Comparison of ENCODE assay signal across 14 cellular contexts in genomic region chr3:158384019-158384418, GRCh38.
A peak's percentile ranks its signal among the peaks of the same experiment; 100 is the strongest.
DNase-seq lines count a peak whose midpoint lies in the region; ATAC-seq and TF ChIP-seq lines count a peak whose summit lies in the region.
"Had no signal": no experiment of that assay in that cellular context is flagged by ENCODE, and none has a peak within 500 bp of the region (broad histone marks: within the 10 kb centered on the region; RNA-seq: fewer than 3 reads in every experiment).

No MANE protein-coding gene starts in this region.

- no peaks in the 10 kb centered on the region for H3K4me1 Mint-ChIP-seq in activated T-helper 1 cell treated with anti-CD3 and anti-CD28 coated beads, Interleukin-12 subunit alpha, Interleukin-12 subunit beta, Interleukin-2, Interleukin-4 antibody, amounts not matched to agents 30 ng/mL and 10 ng/mL and 1 ng/mL, durations not matched to agents 14 hours and 24 hours and 36 hours (ENCODE audit: low read depth)

- peak; percentile 90 for ATAC-seq in GM18517 (IDR thresholded peaks at IDR 0.05; ENCODE audit: unreplicated experiment)
- ATAC-seq in GM21367 (IDR thresholded peaks at IDR 0.05; ENCODE audit: unreplicated experiment) = peak; percentile 69
- peak; percentile 92 for ATAC-seq in HG02973 (IDR thresholded peaks at IDR 0.05; ENCODE audit: unreplicated experiment)
- ATAC-seq in HG03565 (IDR thresholded peaks at IDR 0.05; ENCODE audit: unreplicated experiment) = peak; percentile 98

- H3K4me3 ChIP-seq in lower leg skin (ENCODE audit: low read depth, poor library complexity, severe bottlenecking) = no peak overlapping the region
- H3K4me3 ChIP-seq: esophagus squamous epithelium had no signal

- TF ChIP-seq POLR2A in lower leg skin (IDR thresholded peaks at IDR 0.05) = no peak

- no peak for DNase-seq in RKO (ENCODE audit: low spot score)
- DNase-seq in lower leg skin (ENCODE audit: low spot score in 2 of 2) = no peak
- DNase-seq in foreskin melanocyte = no peak
- DNase-seq in activated T-helper 1 cell treated with anti-CD3 and anti-CD28 coated beads, Interleukin-12 subunit alpha, Interleukin-12 subunit beta, Interleukin-2, Interleukin-4 antibody, amounts not matched to agents 30 ng/mL and 10 ng/mL and 1 ng/mL, durations not matched to agents 14 hours and 24 hours and 36 hours (ENCODE audit: low spot score) = no peak
- DNase-seq: activated CD4-positive, alpha-beta T cell treated with anti-CD3 and anti-CD28 coated beads, Interleukin-2, amount 50 U/mL, for 4 hours; BE2C; esophagus squamous epithelium; KG1; stimulated activated CD4-positive, alpha-beta T cell treated with anti-CD3 and anti-CD28 coated beads, Interleukin-1b, Interleukin-23, amount 100 ng/mL, for 48 hours had no signal

- intact Hi-C loops in lower leg skin (cut with DNase I; ENCODE audit: low total_unique reads) = no loop called here
- intact Hi-C loops in activated T-helper 1 cell treated with anti-CD3 and anti-CD28 coated beads, Interleukin-12 subunit alpha, Interleukin-12 subunit beta, Interleukin-2, Interleukin-4 antibody, amounts not matched to agents 30 ng/mL and 10 ng/mL and 1 ng/mL, durations not matched to agents 14 hours and 24 hours and 36 hours (cut with micrococcal nuclease) = no loop called here

- H3K27me3 Mint-ChIP-seq in activated T-helper 1 cell treated with anti-CD3 and anti-CD28 coated beads, Interleukin-12 subunit alpha, Interleukin-12 subunit beta, Interleukin-2, Interleukin-4 antibody, amounts not matched to agents 30 ng/mL and 10 ng/mL and 1 ng/mL, durations not matched to agents 14 hours and 24 hours and 36 hours (ENCODE audit: insufficient read depth) = no peaks in the 10 kb centered on the region
- H3K27me3 Mint-ChIP-seq: type B pancreatic cell had no signal

- H3K9me3 Mint-ChIP-seq in activated T-helper 1 cell treated with anti-CD3 and anti-CD28 coated beads, Interleukin-12 subunit alpha, Interleukin-12 subunit beta, Interleukin-2, Interleukin-4 antibody, amounts not matched to agents 30 ng/mL and 10 ng/mL and 1 ng/mL, durations not matched to agents 14 hours and 24 hours and 36 hours = no peaks in the 10 kb centered on the region
- H3K9me3 Mint-ChIP-seq: type B pancreatic cell had no signal

- TF ChIP-seq CTCF in lower leg skin (IDR thresholded peaks at IDR 0.05) = no peak

- H3K4me3 Mint-ChIP-seq in activated T-helper 1 cell treated with anti-CD3 and anti-CD28 coated beads, Interleukin-12 subunit alpha, Interleukin-12 subunit beta, Interleukin-2, Interleukin-4 antibody, amounts not matched to agents 30 ng/mL and 10 ng/mL and 1 ng/mL, durations not matched to agents 14 hours and 24 hours and 36 hours = no peak overlapping the region
- H3K4me3 Mint-ChIP-seq: type B pancreatic cell had no signal

- H3K36me3 Mint-ChIP-seq in activated T-helper 1 cell treated with anti-CD3 and anti-CD28 coated beads, Interleukin-12 subunit alpha, Interleukin-12 subunit beta, Interleukin-2, Interleukin-4 antibody, amounts not matched to agents 30 ng/mL and 10 ng/mL and 1 ng/mL, durations not matched to agents 14 hours and 24 hours and 36 hours (ENCODE audit: low read depth) = no peaks in the 10 kb centered on the region
- H3K36me3 Mint-ChIP-seq: type B pancreatic cell had no signal

- whole genome bisulfite sequencing in lower leg skin, 2 donors = 89 to 94% methylated on average over 2 of the region's 2 CpGs

- H3K27ac Mint-ChIP-seq in activated T-helper 1 cell treated with anti-CD3 and anti-CD28 coated beads, Interleukin-12 subunit alpha, Interleukin-12 subunit beta, Interleukin-2, Interleukin-4 antibody, amounts not matched to agents 30 ng/mL and 10 ng/mL and 1 ng/mL, durations not matched to agents 14 hours and 24 hours and 36 hours = no peak overlapping the region
- H3K27ac Mint-ChIP-seq: type B pancreatic cell had no signal
